In the genomic region with DNA sequence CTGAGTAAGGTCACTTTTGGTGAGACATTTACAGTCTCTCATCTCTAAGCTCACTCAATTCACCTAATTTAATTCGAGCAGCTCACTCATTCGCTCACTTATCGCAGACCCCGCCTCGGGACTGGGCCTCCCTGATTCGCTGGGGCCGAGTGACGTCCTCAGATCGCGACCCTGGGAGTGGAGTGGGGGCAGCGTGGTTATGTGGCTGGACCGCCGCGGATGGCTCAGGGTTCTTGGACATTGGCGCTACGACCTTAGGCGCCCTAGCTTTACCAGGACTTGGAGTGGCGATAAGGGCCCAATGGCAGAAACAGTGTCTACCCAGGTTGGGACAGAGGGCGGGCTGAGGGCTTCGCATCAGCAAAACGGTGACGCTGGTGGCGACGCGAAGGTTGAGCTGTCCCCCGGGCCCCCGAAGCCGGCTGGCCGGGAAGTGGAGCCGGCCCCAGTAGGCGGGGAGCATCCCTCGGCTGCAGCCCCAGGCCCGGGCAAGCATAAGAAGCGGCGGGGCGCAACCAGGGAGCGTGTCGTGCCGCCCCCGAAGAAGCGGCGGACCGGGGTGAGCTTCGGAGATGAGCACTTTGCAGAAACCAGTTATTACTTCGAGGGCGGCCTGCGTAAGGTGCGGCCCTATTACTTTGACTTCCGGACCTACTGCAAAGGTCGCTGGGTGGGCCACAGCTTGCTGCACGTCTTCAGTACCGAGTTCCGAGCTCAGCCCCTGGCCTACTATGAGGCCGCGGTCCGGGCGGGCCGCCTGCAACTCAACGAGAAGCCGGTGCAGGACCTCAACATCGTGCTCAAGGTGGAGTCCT, we compare ENCODE assay signal across 8 cellular contexts. TPM values are rescaled to one million over a fixed set of nuclear protein-coding genes. Genes with fewer than 3 reads are reported as not detected.
DNase-seq lines count a peak whose midpoint lies in the region; ATAC-seq and TF ChIP-seq lines count a peak whose summit lies in the region.

A gene with protein sequence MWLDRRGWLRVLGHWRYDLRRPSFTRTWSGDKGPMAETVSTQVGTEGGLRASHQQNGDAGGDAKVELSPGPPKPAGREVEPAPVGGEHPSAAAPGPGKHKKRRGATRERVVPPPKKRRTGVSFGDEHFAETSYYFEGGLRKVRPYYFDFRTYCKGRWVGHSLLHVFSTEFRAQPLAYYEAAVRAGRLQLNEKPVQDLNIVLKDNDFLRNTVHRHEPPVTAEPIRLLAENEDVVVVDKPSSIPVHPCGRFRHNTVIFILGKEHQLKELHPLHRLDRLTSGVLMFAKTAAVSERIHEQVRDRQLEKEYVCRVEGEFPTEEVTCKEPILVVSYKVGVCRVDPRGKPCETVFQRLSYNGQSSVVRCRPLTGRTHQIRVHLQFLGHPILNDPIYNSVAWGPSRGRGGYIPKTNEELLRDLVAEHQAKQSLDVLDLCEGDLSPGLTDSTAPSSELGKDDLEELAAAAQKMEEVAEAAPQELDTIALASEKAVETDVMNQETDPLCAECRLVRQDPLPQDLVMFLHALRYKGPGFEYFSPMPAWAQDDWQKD (plus strand): TSS at position 161 of the 815 bp plus-strand sequence. CDS start 39 bp downstream, at position 200.

- peaks cover under 1% of the 10 kb centered on the region for H3K36me3 Mint-ChIP-seq in natural killer cell
- peaks cover 12 to 20% of the 10 kb centered on the region in 2 donors for H3K36me3 Mint-ChIP-seq in stimulated activated naive B cell treated with anti-CD40 and anti-IgM and Interleukin-4, amounts not matched to agents 10 μg/mL and 1 μg/mL and 100 μg/mL, for 72 hours

- H3K4me1 Mint-ChIP-seq in natural killer cell, result peaks cover 32 to 36% of the 10 kb centered on the region in 2 donors
- H3K4me1 Mint-ChIP-seq in stimulated activated naive B cell treated with anti-CD40 and anti-IgM and Interleukin-4, amounts not matched to agents 10 μg/mL and 1 μg/mL and 100 μg/mL, for 72 hours, result peaks cover 23 to 41% of the 10 kb centered on the region in 2 donors

- peak within 1 kb of the TSS; percentile 91 for H3K4me3 Mint-ChIP-seq in natural killer cell
- peak within 1 kb of the TSS; percentile 95 to 97 for H3K4me3 Mint-ChIP-seq in stimulated activated naive B cell treated with anti-CD40 and anti-IgM and Interleukin-4, amounts not matched to agents 10 μg/mL and 1 μg/mL and 100 μg/mL, for 72 hours

- no peaks in the 10 kb centered on the region for H3K9me3 ChIP-seq in RWPE2 (ENCODE audit: severe bottlenecking)

- H3K9me3 Mint-ChIP-seq in natural killer cell, result no peaks in the 10 kb centered on the region
- no peaks in the 10 kb centered on the region for H3K9me3 Mint-ChIP-seq in stimulated activated naive B cell treated with anti-CD40 and anti-IgM and Interleukin-4, amounts not matched to agents 10 μg/mL and 1 μg/mL and 100 μg/mL, for 72 hours

- peaks cover 29% of the 10 kb centered on the region for H3K36me3 ChIP-seq in RWPE2 (ENCODE audit: low read depth)

- DNase-seq in D341Med (ENCODE audit: low spot score) (peak; percentile 96), LoVo (ENCODE audit: low spot score) (peak; percentile 95), RWPE2 (ENCODE audit: low spot score) (peak; percentile 97), fibroblast of mammary gland (ENCODE audit: low read depth) (peak; percentile 89), natural killer cell (peak; percentile 94)
- peak; percentile 81 to 84 for DNase-seq in activated T-helper 1 cell treated with anti-CD3 and anti-CD28 coated beads, Interleukin-2, amount 50 U/mL, for 16 hours (ENCODE audit: low read depth in 1 of 2, low spot score in 1 of 2)
- DNase-seq in stimulated activated naive B cell treated with anti-CD40 and anti-IgM and Interleukin-4, amounts not matched to agents 10 μg/mL and 1 μg/mL and 100 μg/mL, for 72 hours, result peak; percentile 87

- no peaks in the 10 kb centered on the region for H3K27me3 Mint-ChIP-seq in natural killer cell (ENCODE audit: low read depth in 2 of 2)
- H3K27me3 Mint-ChIP-seq in stimulated activated naive B cell treated with anti-CD40 and anti-IgM and Interleukin-4, amounts not matched to agents 10 μg/mL and 1 μg/mL and 100 μg/mL, for 72 hours, result no peaks in the 10 kb centered on the region

- peaks cover 14% of the 10 kb centered on the region for H3K4me1 ChIP-seq in RWPE2 (ENCODE audit: insufficient read depth, poor library complexity, severe bottlenecking)

- TF ChIP-seq CTCF in RWPE2 (IDR thresholded peaks at IDR 0.05; ENCODE audit: poor library complexity, severe bottlenecking), result no peak
- TF ChIP-seq CTCF in fibroblast of mammary gland (conservative IDR thresholded peaks at IDR 0.05; ENCODE audit: control insufficient read depth, insufficient read depth, low read depth, low read length), result no peak
- TF ChIP-seq CTCF in natural killer cell (IDR thresholded peaks at IDR 0.05), result no peak

- intact Hi-C loops in natural killer cell (cut with micrococcal nuclease), result loop anchor here (1.0 to 10.0 kb wide), 4 partner anchors 186 to 1203 kb away; a partner anchor contains a TSS

- H3K27ac ChIP-seq in RWPE2 (ENCODE audit: poor library complexity, severe bottlenecking), result peak within 1 kb of the TSS; percentile 6

- H3K4me3 ChIP-seq in RWPE2 (ENCODE audit: severe bottlenecking) (peak within 1 kb of the TSS; percentile 96), fibroblast of mammary gland (ENCODE audit: control insufficient read depth, low read depth, low read length) (peak within 1 kb of the TSS; percentile 93)

- no peaks in the 10 kb centered on the region for H3K27me3 ChIP-seq in RWPE2 (ENCODE audit: insufficient read depth, poor library complexity, severe bottlenecking)

- peak within 1 kb of the TSS; percentile 91 to 99 for H3K27ac Mint-ChIP-seq in natural killer cell
- H3K27ac Mint-ChIP-seq in stimulated activated naive B cell treated with anti-CD40 and anti-IgM and Interleukin-4, amounts not matched to agents 10 μg/mL and 1 μg/mL and 100 μg/mL, for 72 hours, result peak within 1 kb of the TSS; percentile 99

- ATAC-seq in GM21619 (IDR thresholded peaks at IDR 0.05; ENCODE audit: unreplicated experiment) (peak; percentile 48), RWPE2 (ENCODE audit: low read depth) (peak; percentile 64), natural killer cell (peak; percentile 64 to 77 (median 67))
- ATAC-seq in stimulated activated naive B cell treated with anti-CD40 and anti-IgM and Interleukin-4, amounts not matched to agents 10 μg/mL and 1 μg/mL and 100 μg/mL, for 72 hours (replicated peaks), result peak; percentile 75 to 76

RNA-seq across cellular contexts. Expression of the gene that starts here (rescaled TPM):
- total RNA-seq in natural killer cell, result 10 to 100 TPM; 13.7 to 15.2 (median 14.2) TPM

Comparison
In these comparisons a context has a peak if more than half of its experiments do, and no peak if none do; other contexts are left out.
1. Peak in every context shown above with its lines: DNase-seq, ATAC-seq, H3K4me3 ChIP-seq and H3K27ac ChIP-seq.